ENCODE assay signal across 1 cellular context in genomic region chr1:202656951-202657646, GRCh38.
TF ChIP-seq lines count a peak whose summit lies in the region.

No MANE protein-coding gene starts in this region.

TF ChIP-seq in IMR-90, 13 proteins besides CTCF, POLR2A, EP300 and RAD21 (continued from another document):
- no peak for TF ChIP-seq ELK1 (IDR thresholded peaks at IDR 0.05; ENCODE audit: borderline replicate concordance, low read depth, low read length)
- no peak for TF ChIP-seq RFX5 (IDR thresholded peaks at IDR 0.05; ENCODE audit: low read depth, low read length)
- TF ChIP-seq NFE2L2 (IDR thresholded peaks at IDR 0.05; ENCODE audit: low read depth, low read length), result no peak
- no peak for TF ChIP-seq MAFK (IDR thresholded peaks at IDR 0.05; ENCODE audit: low read depth, low read length)
- TF ChIP-seq USF2 (IDR thresholded peaks at IDR 0.05; ENCODE audit: low read depth, low read length), result no peak
- TF ChIP-seq SMC3 (IDR thresholded peaks at IDR 0.05; ENCODE audit: low read depth, low read length), result no peak
